14 cellular contexts compared by ENCODE assay signal in the genomic region with DNA sequence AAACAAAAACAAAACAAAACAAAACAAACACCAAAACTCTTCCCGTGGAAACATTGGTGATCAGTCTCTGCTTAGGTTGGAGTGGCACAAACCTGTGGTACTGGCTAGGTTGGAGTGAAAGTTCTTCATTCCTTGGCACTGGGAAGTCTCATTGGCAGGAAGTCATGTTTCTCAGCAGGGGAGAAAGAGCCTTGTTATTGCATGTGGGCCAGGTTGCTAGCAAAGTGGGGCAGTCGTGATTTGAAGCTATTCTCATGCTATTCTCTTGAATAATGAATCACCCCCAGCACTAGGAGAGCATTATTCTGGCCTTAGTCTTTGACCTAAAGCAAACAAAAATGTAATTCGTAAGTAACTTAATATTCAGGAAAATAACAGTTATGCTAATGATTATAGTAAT. TPM values are rescaled to one million over a fixed set of nuclear protein-coding genes. Genes with fewer than 3 reads are reported as not detected.
DNase-seq lines count a peak whose midpoint lies in the region; ATAC-seq and TF ChIP-seq lines count a peak whose summit lies in the region.
"Had no signal": no experiment of that assay in that cellular context is flagged by ENCODE, and none has a peak within 500 bp of the region (broad histone marks: within the 10 kb centered on the region; RNA-seq: fewer than 3 reads in every experiment).

No MANE protein-coding gene starts in this region.

- no peaks in the 10 kb centered on the region for H3K36me3 ChIP-seq in PC-9 (ENCODE audit: low read depth)
- H3K36me3 ChIP-seq in CD4-positive, alpha-beta memory T cell (ENCODE audit: insufficient read depth, low read length) = no peaks in the 10 kb centered on the region

- no TSS peak for BruUV-seq in PC-9 (replicated peaks; lab: Mats Ljungman, UMichigan)

- ATAC-seq in HG03108 (IDR thresholded peaks at IDR 0.05; ENCODE audit: unreplicated experiment) = no peak
- ATAC-seq: left colon had no signal

- no peaks in the 10 kb centered on the region for H3K27me3 ChIP-seq in PC-9 (ENCODE audit: insufficient read depth, low read depth)
- no peaks in the 10 kb centered on the region for H3K27me3 ChIP-seq in CD4-positive, alpha-beta memory T cell (ENCODE audit: insufficient read depth, low read length)

- peaks cover 57% of the 10 kb centered on the region for H3K4me1 ChIP-seq in PC-9 (replicated peaks; ENCODE audit: insufficient read depth)
- no peaks in the 10 kb centered on the region for H3K4me1 ChIP-seq in CD4-positive, alpha-beta memory T cell (ENCODE audit: insufficient read depth, low read length)

- POLR2A ChIA-PET in PC-9 (lab: Charles Lee; ENCODE audit: unreplicated experiment) = interaction anchor here (0.7 kb wide), 1 partner anchor 92 kb away, joined by 5 read pairs; no protein-coding TSS in a partner anchor
- POLR2A ChIA-PET in activated CD4-positive, alpha-beta memory T cell treated with anti-CD3 and anti-CD28 coated beads, Interleukin-2, amount 10 ng/mL, durations not matched to agents 7 days and 5 days (lab: Charles Lee) = no interaction called here
- POLR2A ChIA-PET in CD4-positive, alpha-beta memory T cell (lab: Charles Lee; ENCODE audit: partially characterized antibody) = no interaction called here

- no peak overlapping the region for H3K4me3 ChIP-seq in PC-9
- H3K4me3 ChIP-seq in CD4-positive, alpha-beta memory T cell (ENCODE audit: low read length in 2 of 2) = no peak overlapping the region

- no peaks in the 10 kb centered on the region for H3K9me3 ChIP-seq in PC-9 (ENCODE audit: insufficient read depth, low read depth)
- H3K9me3 ChIP-seq in CD4-positive, alpha-beta memory T cell (ENCODE audit: control insufficient read depth in 1 of 2, low read length in 2 of 2) = no peaks in the 10 kb centered on the region

- CTCF ChIA-PET in PC-9 (lab: Charles Lee) = interaction anchor here (0.5 kb wide), 1 partner anchor 60 kb away, joined by 3 read pairs; no protein-coding TSS in a partner anchor
- CTCF ChIA-PET in activated CD4-positive, alpha-beta memory T cell treated with anti-CD3 and anti-CD28 coated beads, Interleukin-2, amount 10 ng/mL, durations not matched to agents 7 days and 5 days (lab: Charles Lee) = interaction anchor here (0.7 to 1.2 kb wide), 2 partner anchors 12 to 448 kb away, joined by 3 to 6 read pairs; no protein-coding TSS in a partner anchor
- CTCF ChIA-PET in CD4-positive, alpha-beta memory T cell (lab: Charles Lee; ENCODE audit: partially characterized antibody) = no interaction called here

- in situ Hi-C loops in G401 (cut with HindIII; ENCODE audit: low sequenced_read_pairs) = no loop called here

- no peaks in the 10 kb centered on the region for H3K79me2 ChIP-seq in PC-9 (ENCODE audit: low read depth)

- H3F3A ChIP-seq in PC-9 (ENCODE audit: insufficient read depth, low read depth) = peaks cover 44% of the 10 kb centered on the region

- H3K9me2 ChIP-seq in PC-9 (ENCODE audit: insufficient read depth) = no peaks in the 10 kb centered on the region

- H3K27me3 Mint-ChIP-seq in activated CD4-positive, alpha-beta memory T cell treated with anti-CD3 and anti-CD28 coated beads, Interleukin-2, amount 10 ng/mL, durations not matched to agents 7 days and 5 days = peaks cover 25% of the 10 kb centered on the region
- H3K27me3 Mint-ChIP-seq in CD4-positive, alpha-beta memory T cell = peaks cover 6 to 8% of the 10 kb centered on the region in 2 donors

- H3K4me3 Mint-ChIP-seq in activated CD4-positive, alpha-beta memory T cell treated with anti-CD3 and anti-CD28 coated beads, Interleukin-2, amount 10 ng/mL, durations not matched to agents 7 days and 5 days = no peak overlapping the region
- peak overlapping the region in 1 of 8 donors; percentile 30 for H3K4me3 Mint-ChIP-seq in CD4-positive, alpha-beta memory T cell

- peak overlapping the region; percentile 6; the same call in 1 of the 2 replicates for H3K27ac ChIP-seq in PC-9
- H3K27ac ChIP-seq in CD4-positive, alpha-beta memory T cell (ENCODE audit: low read depth, low read length) = no peak overlapping the region

- intact Hi-C loops in PC-9 (cut with micrococcal nuclease; ENCODE audit: unreplicated experiment) = no loop called here
- intact Hi-C loops in CD4-positive, alpha-beta memory T cell (cut with micrococcal nuclease) = no loop called here

- no peaks in the 10 kb centered on the region for H3K9me3 Mint-ChIP-seq in activated CD4-positive, alpha-beta memory T cell treated with anti-CD3 and anti-CD28 coated beads, Interleukin-2, amount 10 ng/mL, durations not matched to agents 7 days and 5 days
- peaks cover 0 to 3% (median 0%) of the 10 kb centered on the region in 8 donors for H3K9me3 Mint-ChIP-seq in CD4-positive, alpha-beta memory T cell

- no peak overlapping the region for H2AFZ ChIP-seq in PC-9

- H4K20me1 ChIP-seq in PC-9 (ENCODE audit: insufficient read depth) = no peaks in the 10 kb centered on the region

- no peak overlapping the region for H3K27ac Mint-ChIP-seq in activated CD4-positive, alpha-beta memory T cell treated with anti-CD3 and anti-CD28 coated beads, Interleukin-2, amount 10 ng/mL, durations not matched to agents 7 days and 5 days
- no peak overlapping the region for H3K27ac Mint-ChIP-seq in CD4-positive, alpha-beta memory T cell

- no peak for TF ChIP-seq CTCF in PC-9 (conservative IDR thresholded peaks at IDR 0.05)

- H3K36me3 Mint-ChIP-seq in activated CD4-positive, alpha-beta memory T cell treated with anti-CD3 and anti-CD28 coated beads, Interleukin-2, amount 10 ng/mL, durations not matched to agents 7 days and 5 days (ENCODE audit: low read depth) = no peaks in the 10 kb centered on the region
- H3K36me3 Mint-ChIP-seq in CD4-positive, alpha-beta memory T cell = no peaks in the 10 kb centered on the region

- peak overlapping the region; percentile 25 for H3K4me2 ChIP-seq in PC-9

- DNase-seq in G401 (ENCODE audit: low spot score) = peak; percentile 64
- peak; percentile 31 to 77 for DNase-seq in PC-9
- DNase-seq in fibroblast of gingiva (ENCODE audit: low read depth) = peak; percentile 94
- DNase-seq in pons (ENCODE audit: low spot score) = peak; percentile 36
- no peak for DNase-seq in activated CD4-positive, alpha-beta memory T cell treated with anti-CD3 and anti-CD28 coated beads, Interleukin-2, amount 10 ng/mL, durations not matched to agents 7 days and 5 days
- DNase-seq in DMS153 (lab: John Stamatoyannopoulos, UW) = no peak
- DNase-seq in CD4-positive, alpha-beta memory T cell = no peak
- DNase-seq: activated naive CD4-positive, alpha-beta T cell; DMS79; left colon; retina; RPMI8226 had no signal

- no peaks in the 10 kb centered on the region for H3K4me1 Mint-ChIP-seq in activated CD4-positive, alpha-beta memory T cell treated with anti-CD3 and anti-CD28 coated beads, Interleukin-2, amount 10 ng/mL, durations not matched to agents 7 days and 5 days
- peaks cover 0 to 3% (median 2%) of the 10 kb centered on the region in 4 donors for H3K4me1 Mint-ChIP-seq in CD4-positive, alpha-beta memory T cell

RNA-seq across cellular contexts. Expression of gene B4GALNT2, which starts 24.3 kb away (rescaled TPM):
- total RNA-seq in G401 (2014; rRNA removed; shearing (Covaris generic)) = not detected in 2 replicates
- 0.10 TPM in 1 of 2 replicates, not detected in the other for total RNA-seq in PC-9 (2021)
- total RNA-seq in activated CD4-positive, alpha-beta memory T cell treated with anti-CD3 and anti-CD28 coated beads, Interleukin-2, amount 10 ng/mL, durations not matched to agents 7 days and 5 days = not detected
- under 1 TPM; 0.06 TPM for total RNA-seq in CD4-positive, alpha-beta memory T cell
- polyA plus RNA-seq in CD4-positive, alpha-beta memory T cell = not detected
- total RNA-seq: urinary bladder had no signal
- polyA plus RNA-seq: urinary bladder had no signal

Comparison
In these comparisons a context has a peak if more than half of its experiments do, and no peak if none do; other contexts are left out.
1. DNase-seq: peak in G401 (single experiment), PC-9 (2 of 2), fibroblast of gingiva (single experiment) and pons (single experiment); none in activated CD4-positive, alpha-beta memory T cell treated with anti-CD3 and anti-CD28 coated beads, Interleukin-2, amount 10 ng/mL, durations not matched to agents 7 days and 5 days (single experiment), DMS153 (single experiment) and CD4-positive, alpha-beta memory T cell (0 of 5).